ENCODE assay signal across 24 cellular contexts in the genomic region with DNA sequence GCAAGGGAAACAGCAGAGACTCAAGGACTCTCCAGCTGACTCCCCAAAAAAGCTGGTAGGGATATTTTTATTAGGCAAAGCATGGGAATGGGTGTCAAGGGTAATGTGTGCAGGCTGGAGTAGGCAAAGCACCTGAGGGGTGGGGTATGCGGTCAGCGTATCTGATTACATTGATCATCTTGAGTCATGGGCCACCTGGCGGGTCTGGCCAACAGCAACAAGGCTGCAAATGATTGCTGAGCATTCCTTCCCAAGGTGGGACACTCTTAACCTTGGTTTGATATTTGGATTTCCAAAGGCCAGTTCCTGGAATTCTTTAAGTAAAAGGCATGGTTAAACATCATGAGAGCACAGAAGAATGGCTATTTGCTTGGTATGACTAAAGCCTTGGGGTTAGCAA. TPM values are rescaled to one million over a fixed set of nuclear protein-coding genes. Genes with fewer than 3 reads are reported as not detected.
DNase-seq lines count a peak whose midpoint lies in the region; ATAC-seq and TF ChIP-seq lines count a peak whose summit lies in the region.
"Had no signal": no experiment of that assay in that cellular context is flagged by ENCODE, and none has a peak within 500 bp of the region (broad histone marks: within the 10 kb centered on the region; RNA-seq: fewer than 3 reads in every experiment).

No MANE protein-coding gene starts in this region.

- no peaks in the 10 kb centered on the region for H4K20me1 ChIP-seq in PC-9 (ENCODE audit: insufficient read depth)

- H2BK120ac ChIP-seq in trophoblast cell (ENCODE audit: insufficient read depth, low read length, poor library complexity), result no peak overlapping the region

- H3K36me3 ChIP-seq in PC-9 (ENCODE audit: low read depth) (no peaks in the 10 kb centered on the region), trophoblast cell (ENCODE audit: control insufficient read depth in 1 of 2, insufficient read depth in 2 of 2, low read length in 2 of 2) (no peaks in the 10 kb centered on the region)
- H3K36me3 ChIP-seq: Peyer's patch, SJSA1 had no signal

- H3K9me2 ChIP-seq in PC-9 (ENCODE audit: insufficient read depth), result no peaks in the 10 kb centered on the region

- H3K4me3 ChIP-seq in PC-9 (no peak overlapping the region; the same call in 1 of the 2 replicates), epithelial cell of esophagus (ENCODE audit: low read length) (no peak overlapping the region), trophoblast cell (ENCODE audit: low read depth, low read length) (no peak overlapping the region)
- H3K4me3 ChIP-seq: GM12878, Peyer's patch, SJSA1 had no signal

- no peak overlapping the region for H4K12ac ChIP-seq in trophoblast cell (ENCODE audit: low read depth, low read length)

- H4K8ac ChIP-seq in trophoblast cell (ENCODE audit: low read depth, low read length), result no peak overlapping the region

- H3K4ac ChIP-seq in trophoblast cell (ENCODE audit: low read depth, low read length), result no peak overlapping the region

- H2AFZ ChIP-seq in PC-9, result no peak overlapping the region; the same call in 1 of the 2 replicates
- no peak overlapping the region for H2AFZ ChIP-seq in trophoblast cell (ENCODE audit: insufficient read depth, low read length, poor library complexity)

- CTCF ChIA-PET in PC-9 (lab: Charles Lee), result no interaction called here

- H3K18ac ChIP-seq in trophoblast cell (ENCODE audit: low read length), result no peak overlapping the region

- WGBS in trophoblast cell (ENCODE audit: extremely low coverage, insufficient coverage, insufficient read length), result no CpG with 5 or more reads among the region's 3 CpGs

- no peaks in the 10 kb centered on the region for H3K79me1 ChIP-seq in trophoblast cell (ENCODE audit: low read length)

- H3K79me2 ChIP-seq in PC-9 (ENCODE audit: low read depth) (no peaks in the 10 kb centered on the region), trophoblast cell (ENCODE audit: control insufficient read depth, insufficient read depth, low read length, poor library complexity) (no peaks in the 10 kb centered on the region)

- peaks cover 28% of the 10 kb centered on the region for H3F3A ChIP-seq in PC-9 (ENCODE audit: insufficient read depth, low read depth)

- H3K27ac ChIP-seq in PC-9 (peak overlapping the region; percentile 83), trophoblast cell (ENCODE audit: low read depth, low read length) (no peak overlapping the region)
- H3K27ac ChIP-seq: Peyer's patch, SJSA1 had no signal

- no peak overlapping the region for H3K23ac ChIP-seq in trophoblast cell (ENCODE audit: low read length)

- TF ChIP-seq CTCF in PC-9 (conservative IDR thresholded peaks at IDR 0.05) (no peak), epithelial cell of esophagus (IDR thresholded peaks at IDR 0.05; ENCODE audit: insufficient read depth, low read depth, low read length, missing control alignments) (no peak)

- intact Hi-C loops in PC-9 (cut with micrococcal nuclease; ENCODE audit: unreplicated experiment), result loop anchor here (1.0 kb wide), 1 partner anchor 11 kb away; no protein-coding TSS in a partner anchor
- intact Hi-C loops in cardiac septum (cut with DNase I), result no loop called here

- BruUV-seq in PC-9 (replicated peaks; lab: Mats Ljungman, UMichigan), result no TSS peak

- H3K14ac ChIP-seq in trophoblast cell (ENCODE audit: low read length), result no peak overlapping the region

- H2AK5ac ChIP-seq in trophoblast cell (ENCODE audit: low read length), result no peak overlapping the region

- H3K4me2 ChIP-seq in PC-9, result peak overlapping the region; percentile 67
- H3K4me2 ChIP-seq in trophoblast cell (ENCODE audit: low read length), result no peak overlapping the region

- H2BK12ac ChIP-seq in trophoblast cell (ENCODE audit: low read length), result no peak overlapping the region

- no peaks in the 10 kb centered on the region; the same call in 1 of the 2 replicates for H3K9me3 ChIP-seq in PC-9 (ENCODE audit: insufficient read depth, low read depth)
- no peaks in the 10 kb centered on the region for H3K9me3 ChIP-seq in trophoblast cell (ENCODE audit: insufficient read depth, low read depth, low read length)
- H3K9me3 ChIP-seq: Peyer's patch had no signal

- DNase-seq in HPDE6-E6E7 (ENCODE audit: extremely low spot score), result peak; percentile 80
- DNase-seq in PC-9, result peak; percentile 76 to 99
- DNase-seq in epithelial cell of esophagus (ENCODE audit: low read depth), result peak; percentile 82
- DNase-seq in trophoblast cell, result peak; percentile 60 to 75
- no peak for DNase-seq in cardiac septum (ENCODE audit: low spot score)
- no peak for DNase-seq in DMS114 treated with DMSO at 0.1 percent for 48 hours (lab: John Stamatoyannopoulos, UW; ENCODE audit: unreplicated experiment)
- DNase-seq: CD4-positive, CD25-positive, alpha-beta regulatory T cell; DND-41; GOT3; HCEC 1CT; KG1; NCI-H1105; NCI-H146; NCI-H2029; NCI-H226; NCI-H510A treated with DMSO at 0.1 percent for 48 hours; NCI-H748 treated with DMSO at 0.1 percent for 48 hours; NK-92 treated with Interleukin-12 subunit alpha and Interleukin-12 subunit beta, amount 100 ng/mL, for 24 hours; Peyer's patch had no signal

- H3K9ac ChIP-seq in trophoblast cell (ENCODE audit: low read length), result no peak overlapping the region

- H2BK5ac ChIP-seq in trophoblast cell (ENCODE audit: low read depth, low read length, poor library complexity), result no peak overlapping the region

- ATAC-seq in HG02981 (IDR thresholded peaks at IDR 0.05; ENCODE audit: unreplicated experiment) (no peak), GM21447 (IDR thresholded peaks at IDR 0.05; ENCODE audit: unreplicated experiment) (no peak)
- ATAC-seq: GM12878, Right ventricle myocardium inferior had no signal

- H4K91ac ChIP-seq in trophoblast cell (ENCODE audit: low read depth, low read length), result no peak overlapping the region

- H3K4me1 ChIP-seq in PC-9 (replicated peaks; ENCODE audit: insufficient read depth), result peaks cover 39% of the 10 kb centered on the region
- peaks cover 3 to 9% of the 10 kb centered on the region in 2 experiments for H3K4me1 ChIP-seq in trophoblast cell (ENCODE audit: control insufficient read depth in 1 of 2, insufficient read depth in 2 of 2, low read length in 2 of 2)
- H3K4me1 ChIP-seq: Peyer's patch had no signal

- POLR2A ChIA-PET in PC-9 (lab: Charles Lee; ENCODE audit: unreplicated experiment), result no interaction called here

- H3K27me3 ChIP-seq in PC-9 (ENCODE audit: insufficient read depth, low read depth) (no peaks in the 10 kb centered on the region), trophoblast cell (ENCODE audit: insufficient read depth, low read length) (no peaks in the 10 kb centered on the region)
- H3K27me3 ChIP-seq: Peyer's patch, SJSA1 had no signal

RNA-seq across cellular contexts. Expression of a gene that starts 32.6 kb away (rescaled TPM):
- total RNA-seq in PC-9 (2021) (3.1 and 5.8 TPM in 2 replicates), cardiac septum (0.05 TPM)
- 13.0 and 15.2 TPM in 2 replicates for polyA plus RNA-seq in trophoblast cell (2013)
- total RNA-seq: CD4-positive, CD25-positive, alpha-beta regulatory T cell had no signal
- polyA plus RNA-seq: CD4-positive, CD25-positive, alpha-beta regulatory T cell had no signal

Comparison
In these comparisons a context has a peak if more than half of its experiments do, and no peak if none do; other contexts are left out.
1. DNase-seq: peak in HPDE6-E6E7 (single experiment), PC-9 (2 of 2), epithelial cell of esophagus (single experiment) and trophoblast cell (2 of 2); none in cardiac septum (single experiment) and DMS114 treated with DMSO at 0.1 percent for 48 hours (single experiment).